In genomic region chr12:123050331-123050809, GRCh38 we compare ENCODE assay signal across 1 cellular context.
TF ChIP-seq lines count a peak whose summit lies in the region.

No MANE protein-coding gene starts in this region.

TF ChIP-seq in H1, 55 proteins besides CTCF, POLR2A, EP300 and RAD21 (continued from another document):
- TF ChIP-seq, protein P1, sequence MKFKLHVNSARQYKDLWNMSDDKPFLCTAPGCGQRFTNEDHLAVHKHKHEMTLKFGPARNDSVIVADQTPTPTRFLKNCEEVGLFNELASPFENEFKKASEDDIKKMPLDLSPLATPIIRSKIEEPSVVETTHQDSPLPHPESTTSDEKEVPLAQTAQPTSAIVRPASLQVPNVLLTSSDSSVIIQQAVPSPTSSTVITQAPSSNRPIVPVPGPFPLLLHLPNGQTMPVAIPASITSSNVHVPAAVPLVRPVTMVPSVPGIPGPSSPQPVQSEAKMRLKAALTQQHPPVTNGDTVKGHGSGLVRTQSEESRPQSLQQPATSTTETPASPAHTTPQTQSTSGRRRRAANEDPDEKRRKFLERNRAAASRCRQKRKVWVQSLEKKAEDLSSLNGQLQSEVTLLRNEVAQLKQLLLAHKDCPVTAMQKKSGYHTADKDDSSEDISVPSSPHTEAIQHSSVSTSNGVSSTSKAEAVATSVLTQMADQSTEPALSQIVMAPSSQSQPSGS (IDR thresholded peaks at IDR 0.05; ENCODE audit: low read length), result no peak
- TF ChIP-seq BCL11A (IDR thresholded peaks at IDR 0.05; ENCODE audit: low read depth in 2 of 2, low read length in 2 of 2) (no peak), RBBP5 (IDR thresholded peaks at IDR 0.05; ENCODE audit: borderline replicate concordance, low read depth, low read length) (no peak), CHD2 (IDR thresholded peaks at IDR 0.05; ENCODE audit: low read length) (no peak), SIRT6 (IDR thresholded peaks at IDR 0.05; ENCODE audit: low read length) (no peak), CBX8 (IDR thresholded peaks at IDR 0.05; ENCODE audit: borderline replicate concordance, low read depth, low read length) (no peak), SIN3A (conservative IDR thresholded peaks at IDR 0.05 in 1 of 2, IDR thresholded peaks at IDR 0.05 in 1 of 2; ENCODE audit: low read depth in 1 of 2, low read length in 2 of 2) (no peak), RXRA (IDR thresholded peaks at IDR 0.05; ENCODE audit: insufficient read depth, low read depth, low read length) (no peak), HDAC6 (IDR thresholded peaks at IDR 0.05; ENCODE audit: low read depth, low read length) (no peak), JUN (IDR thresholded peaks at IDR 0.05; ENCODE audit: low read depth, low read length) (no peak), ZNF274 (IDR thresholded peaks at IDR 0.05; ENCODE audit: borderline replicate concordance, extremely low read depth, low read length) (no peak), TAF1 (IDR thresholded peaks at IDR 0.05; ENCODE audit: low read depth, low read length) (no peak), CTBP2 (IDR thresholded peaks at IDR 0.05; ENCODE audit: borderline replicate concordance, insufficient read depth, insufficient read length, low read length) (no peak), ASH2L (IDR thresholded peaks at IDR 0.05; ENCODE audit: low read length) (no peak), CHD1 (IDR thresholded peaks at IDR 0.05; ENCODE audit: low read depth, low read length) (no peak), ATF3 (IDR thresholded peaks at IDR 0.05; ENCODE audit: insufficient read depth, low read depth, low read length) (no peak)
TF ChIP-seq in H1: peak in this region for 0.
